29 cellular contexts compared by ENCODE assay signal in genomic region chr12:115911360-115911759, GRCh38.
"Had no signal": no experiment of that assay in that cellular context is flagged by ENCODE, and none has a peak within 500 bp of the region (broad histone marks: within the 10 kb centered on the region; RNA-seq: fewer than 3 reads in every experiment).

No MANE protein-coding gene starts in this region.

- FAIRE-seq: endometrium, kidney had no signal

- H3K36me3 ChIP-seq: colonic mucosa, esophagus squamous epithelium, gastrocnemius medialis, left lung, lower lobe of right lung had no signal

- H3K9me3 ChIP-seq: colonic mucosa, esophagus squamous epithelium, gastrocnemius medialis, left lung, lower lobe of right lung, mucosa of descending colon had no signal

- H3K27ac ChIP-seq: colonic mucosa, dorsolateral prefrontal cortex, epithelial cell of prostate, esophagus squamous epithelium, gastrocnemius medialis, hepatocyte, left lung, lower lobe of right lung had no signal

- H3K36me3 Mint-ChIP-seq: immature natural killer cell, mesothelial cell of epicardium, naive B cell had no signal

- H3K4me1 Mint-ChIP-seq: immature natural killer cell had no signal

- H3K4me3 ChIP-seq: colonic mucosa, dorsolateral prefrontal cortex, esophagus squamous epithelium, gastrocnemius medialis, hepatocyte, left lung, lower lobe of right lung, mucosa of descending colon had no signal

- H3K4me2 ChIP-seq: hepatocyte had no signal

- H3K4me1 ChIP-seq: colonic mucosa, esophagus squamous epithelium, gastrocnemius medialis, left lung, lower lobe of right lung had no signal

- H2AFZ ChIP-seq: hepatocyte had no signal

- H3K27me3 ChIP-seq: colonic mucosa, hepatocyte had no signal

- H3K79me2 ChIP-seq: hepatocyte had no signal

- H3K4me3 Mint-ChIP-seq: immature natural killer cell, mesothelial cell of epicardium, naive B cell had no signal

- H3K27ac Mint-ChIP-seq: immature natural killer cell, mesothelial cell of epicardium, naive B cell had no signal

- DNase-seq: colonic mucosa; dermis blood vessel endothelial cell; dorsolateral prefrontal cortex; effector CD4-positive, alpha-beta T cell; effector memory CD4-positive, alpha-beta T cell; erythroblast; esophagus squamous epithelium; foreskin fibroblast; foreskin melanocyte; gastrocnemius medialis; glutamatergic neuron; head of caudate nucleus; hypothalamus; immature natural killer cell; islet precursor cell; kidney; kidney glomerular epithelial cell; left colon; left lung; left ventricle myocardium superior; lower lobe of right lung; mesenchymal stem cell; mucosa of descending colon; naive B cell had no signal

- ATAC-seq: esophagus mucosa, gastrocnemius medialis, left colon, left lung, left ventricle myocardium superior, lower lobe of right lung, mucosa of descending colon had no signal

- H3K9me3 Mint-ChIP-seq: immature natural killer cell had no signal
